In genomic region chr17:68170246-68170645, GRCh38 we compare ENCODE assay signal across 1 cellular context.
TF ChIP-seq lines count a peak whose summit lies in the region.

No MANE protein-coding gene starts in this region.

TF ChIP-seq in GM23338, 12 proteins besides CTCF, POLR2A, EP300 and RAD21 (continued from another document):
- TF ChIP-seq, protein P1, sequence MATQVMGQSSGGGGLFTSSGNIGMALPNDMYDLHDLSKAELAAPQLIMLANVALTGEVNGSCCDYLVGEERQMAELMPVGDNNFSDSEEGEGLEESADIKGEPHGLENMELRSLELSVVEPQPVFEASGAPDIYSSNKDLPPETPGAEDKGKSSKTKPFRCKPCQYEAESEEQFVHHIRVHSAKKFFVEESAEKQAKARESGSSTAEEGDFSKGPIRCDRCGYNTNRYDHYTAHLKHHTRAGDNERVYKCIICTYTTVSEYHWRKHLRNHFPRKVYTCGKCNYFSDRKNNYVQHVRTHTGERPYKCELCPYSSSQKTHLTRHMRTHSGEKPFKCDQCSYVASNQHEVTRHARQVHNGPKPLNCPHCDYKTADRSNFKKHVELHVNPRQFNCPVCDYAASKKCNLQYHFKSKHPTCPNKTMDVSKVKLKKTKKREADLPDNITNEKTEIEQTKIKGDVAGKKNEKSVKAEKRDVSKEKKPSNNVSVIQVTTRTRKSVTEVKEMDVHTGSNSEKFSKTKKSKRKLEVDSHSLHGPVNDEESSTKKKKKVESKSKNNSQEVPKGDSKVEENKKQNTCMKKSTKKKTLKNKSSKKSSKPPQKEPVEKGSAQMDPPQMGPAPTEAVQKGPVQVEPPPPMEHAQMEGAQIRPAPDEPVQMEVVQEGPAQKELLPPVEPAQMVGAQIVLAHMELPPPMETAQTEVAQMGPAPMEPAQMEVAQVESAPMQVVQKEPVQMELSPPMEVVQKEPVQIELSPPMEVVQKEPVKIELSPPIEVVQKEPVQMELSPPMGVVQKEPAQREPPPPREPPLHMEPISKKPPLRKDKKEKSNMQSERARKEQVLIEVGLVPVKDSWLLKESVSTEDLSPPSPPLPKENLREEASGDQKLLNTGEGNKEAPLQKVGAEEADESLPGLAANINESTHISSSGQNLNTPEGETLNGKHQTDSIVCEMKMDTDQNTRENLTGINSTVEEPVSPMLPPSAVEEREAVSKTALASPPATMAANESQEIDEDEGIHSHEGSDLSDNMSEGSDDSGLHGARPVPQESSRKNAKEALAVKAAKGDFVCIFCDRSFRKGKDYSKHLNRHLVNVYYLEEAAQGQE (IDR thresholded peaks at IDR 0.05; ENCODE audit: unreplicated experiment): no peak
- TF ChIP-seq, protein P2, sequence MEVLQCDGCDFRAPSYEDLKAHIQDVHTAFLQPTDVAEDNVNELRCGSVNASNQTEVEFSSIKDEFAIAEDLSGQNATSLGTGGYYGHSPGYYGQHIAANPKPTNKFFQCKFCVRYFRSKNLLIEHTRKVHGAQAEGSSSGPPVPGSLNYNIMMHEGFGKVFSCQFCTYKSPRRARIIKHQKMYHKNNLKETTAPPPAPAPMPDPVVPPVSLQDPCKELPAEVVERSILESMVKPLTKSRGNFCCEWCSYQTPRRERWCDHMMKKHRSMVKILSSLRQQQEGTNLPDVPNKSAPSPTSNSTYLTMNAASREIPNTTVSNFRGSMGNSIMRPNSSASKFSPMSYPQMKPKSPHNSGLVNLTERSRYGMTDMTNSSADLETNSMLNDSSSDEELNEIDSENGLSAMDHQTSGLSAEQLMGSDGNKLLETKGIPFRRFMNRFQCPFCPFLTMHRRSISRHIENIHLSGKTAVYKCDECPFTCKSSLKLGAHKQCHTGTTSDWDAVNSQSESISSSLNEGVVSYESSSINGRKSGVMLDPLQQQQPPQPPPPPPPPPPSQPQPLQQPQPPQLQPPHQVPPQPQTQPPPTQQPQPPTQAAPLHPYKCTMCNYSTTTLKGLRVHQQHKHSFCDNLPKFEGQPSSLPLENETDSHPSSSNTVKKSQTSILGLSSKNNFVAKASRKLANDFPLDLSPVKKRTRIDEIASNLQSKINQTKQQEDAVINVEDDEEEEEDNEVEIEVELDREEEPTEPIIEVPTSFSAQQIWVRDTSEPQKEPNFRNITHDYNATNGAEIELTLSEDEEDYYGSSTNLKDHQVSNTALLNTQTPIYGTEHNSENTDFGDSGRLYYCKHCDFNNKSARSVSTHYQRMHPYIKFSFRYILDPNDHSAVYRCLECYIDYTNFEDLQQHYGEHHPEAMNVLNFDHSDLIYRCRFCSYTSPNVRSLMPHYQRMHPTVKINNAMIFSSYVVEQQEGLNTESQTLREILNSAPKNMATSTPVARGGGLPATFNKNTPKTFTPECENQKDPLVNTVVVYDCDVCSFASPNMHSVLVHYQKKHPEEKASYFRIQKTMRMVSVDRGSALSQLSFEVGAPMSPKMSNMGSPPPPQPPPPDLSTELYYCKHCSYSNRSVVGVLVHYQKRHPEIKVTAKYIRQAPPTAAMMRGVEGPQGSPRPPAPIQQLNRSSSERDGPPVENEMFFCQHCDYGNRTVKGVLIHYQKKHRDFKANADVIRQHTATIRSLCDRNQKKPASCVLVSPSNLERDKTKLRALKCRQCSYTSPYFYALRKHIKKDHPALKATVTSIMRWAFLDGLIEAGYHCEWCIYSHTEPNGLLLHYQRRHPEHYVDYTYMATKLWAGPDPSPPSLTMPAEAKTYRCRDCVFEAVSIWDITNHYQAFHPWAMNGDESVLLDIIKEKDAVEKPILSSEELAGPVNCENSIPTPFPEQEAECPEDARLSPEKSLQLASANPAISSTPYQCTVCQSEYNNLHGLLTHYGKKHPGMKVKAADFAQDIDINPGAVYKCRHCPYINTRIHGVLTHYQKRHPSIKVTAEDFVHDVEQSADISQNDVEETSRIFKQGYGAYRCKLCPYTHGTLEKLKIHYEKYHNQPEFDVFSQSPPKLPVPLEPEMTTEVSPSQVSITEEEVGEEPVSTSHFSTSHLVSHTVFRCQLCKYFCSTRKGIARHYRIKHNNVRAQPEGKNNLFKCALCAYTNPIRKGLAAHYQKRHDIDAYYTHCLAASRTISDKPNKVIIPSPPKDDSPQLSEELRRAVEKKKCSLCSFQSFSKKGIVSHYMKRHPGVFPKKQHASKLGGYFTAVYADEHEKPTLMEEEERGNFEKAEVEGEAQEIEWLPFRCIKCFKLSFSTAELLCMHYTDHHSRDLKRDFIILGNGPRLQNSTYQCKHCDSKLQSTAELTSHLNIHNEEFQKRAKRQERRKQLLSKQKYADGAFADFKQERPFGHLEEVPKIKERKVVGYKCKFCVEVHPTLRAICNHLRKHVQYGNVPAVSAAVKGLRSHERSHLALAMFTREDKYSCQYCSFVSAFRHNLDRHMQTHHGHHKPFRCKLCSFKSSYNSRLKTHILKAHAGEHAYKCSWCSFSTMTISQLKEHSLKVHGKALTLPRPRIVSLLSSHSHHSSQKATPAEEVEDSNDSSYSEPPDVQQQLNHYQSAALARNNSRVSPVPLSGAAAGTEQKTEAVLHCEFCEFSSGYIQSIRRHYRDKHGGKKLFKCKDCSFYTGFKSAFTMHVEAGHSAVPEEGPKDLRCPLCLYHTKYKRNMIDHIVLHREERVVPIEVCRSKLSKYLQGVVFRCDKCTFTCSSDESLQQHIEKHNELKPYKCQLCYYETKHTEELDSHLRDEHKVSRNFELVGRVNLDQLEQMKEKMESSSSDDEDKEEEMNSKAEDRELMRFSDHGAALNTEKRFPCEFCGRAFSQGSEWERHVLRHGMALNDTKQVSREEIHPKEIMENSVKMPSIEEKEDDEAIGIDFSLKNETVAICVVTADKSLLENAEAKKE (CRISPR knock-in tag; IDR thresholded peaks at IDR 0.05): no peak
- TF ChIP-seq ZNF331 (CRISPR knock-in tag; IDR thresholded peaks at IDR 0.05; ENCODE audit: low read depth): no peak
- TF ChIP-seq NANOG (IDR thresholded peaks at IDR 0.05; ENCODE audit: borderline replicate concordance): no peak
- no peak for TF ChIP-seq POLR2AphosphoS5 (IDR thresholded peaks at IDR 0.05; ENCODE audit: low read depth)
- no peak for TF ChIP-seq JUNB (IDR thresholded peaks at IDR 0.05; ENCODE audit: unreplicated experiment)
- TF ChIP-seq EZH2 (IDR thresholded peaks at IDR 0.05; ENCODE audit: low read depth, unreplicated experiment): no peak
- TF ChIP-seq, protein P3, sequence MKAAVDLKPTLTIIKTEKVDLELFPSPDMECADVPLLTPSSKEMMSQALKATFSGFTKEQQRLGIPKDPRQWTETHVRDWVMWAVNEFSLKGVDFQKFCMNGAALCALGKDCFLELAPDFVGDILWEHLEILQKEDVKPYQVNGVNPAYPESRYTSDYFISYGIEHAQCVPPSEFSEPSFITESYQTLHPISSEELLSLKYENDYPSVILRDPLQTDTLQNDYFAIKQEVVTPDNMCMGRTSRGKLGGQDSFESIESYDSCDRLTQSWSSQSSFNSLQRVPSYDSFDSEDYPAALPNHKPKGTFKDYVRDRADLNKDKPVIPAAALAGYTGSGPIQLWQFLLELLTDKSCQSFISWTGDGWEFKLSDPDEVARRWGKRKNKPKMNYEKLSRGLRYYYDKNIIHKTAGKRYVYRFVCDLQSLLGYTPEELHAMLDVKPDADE (IDR thresholded peaks at IDR 0.05): no peak
- TF ChIP-seq CREB1 (CRISPR knock-in tag; IDR thresholded peaks at IDR 0.05; ENCODE audit: low read depth): no peak
